In the genomic region with DNA sequence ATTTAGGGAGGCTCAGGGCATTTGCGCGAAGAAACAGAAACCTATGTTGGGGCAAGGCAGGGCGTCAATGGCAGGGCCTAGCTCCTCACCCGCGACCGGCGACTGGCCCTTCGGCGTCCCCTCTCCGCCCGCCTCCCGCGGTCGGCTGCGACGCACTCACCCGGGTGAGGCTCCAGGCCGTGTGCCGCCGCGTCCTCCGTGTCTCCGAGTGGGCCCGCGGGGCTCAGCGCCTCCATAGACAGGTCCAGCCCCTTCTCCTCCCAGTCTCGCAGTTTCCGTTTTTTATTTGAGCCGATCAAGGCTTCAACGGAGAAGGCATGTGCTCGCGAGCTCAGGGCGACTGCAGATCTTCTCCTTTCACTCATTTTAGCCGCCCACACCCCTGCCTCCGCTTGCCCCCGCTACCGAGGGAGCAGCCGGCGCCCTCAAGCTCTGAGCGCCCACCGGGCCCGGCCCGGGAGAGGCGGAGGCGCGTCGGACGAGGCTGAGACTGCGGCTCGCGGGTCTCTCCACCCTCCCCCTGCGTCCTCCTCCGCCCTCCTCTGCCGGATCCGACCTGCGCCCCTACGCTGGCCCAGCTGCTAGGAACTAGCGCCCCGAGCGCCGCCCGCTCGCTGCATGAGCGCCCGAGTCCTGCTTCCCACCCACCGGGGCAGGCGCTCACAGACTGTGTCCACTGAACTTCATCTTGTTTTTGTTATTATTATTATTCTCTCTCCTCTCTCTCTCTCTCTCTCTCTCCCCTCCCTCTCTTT, we compare ENCODE assay signal across 8 cellular contexts. TPM values are rescaled to one million over a fixed set of nuclear protein-coding genes. Genes with fewer than 3 reads are reported as not detected.
DNase-seq lines count a peak whose midpoint lies in the region; ATAC-seq and TF ChIP-seq lines count a peak whose summit lies in the region.

No MANE protein-coding gene starts in this region.

- H3K36me3 ChIP-seq in A673 (ENCODE audit: insufficient read depth, low read length, poor library complexity, severe bottlenecking) (no peaks in the 10 kb centered on the region), brain microvascular endothelial cell (replicated peaks) (peaks cover 3% of the 10 kb centered on the region), lower lobe of right lung (no peaks in the 10 kb centered on the region)

- CTCF ChIA-PET in A673 (lab: Charles Lee), result no interaction called here

- H3K9me3 ChIP-seq in A673 (ENCODE audit: low read depth, low read length, poor library complexity, severe bottlenecking), result no peaks in the 10 kb centered on the region
- H3K9me3 ChIP-seq in lower lobe of right lung, result no peaks in the 10 kb centered on the region

- H3K27ac ChIP-seq in A673 (ENCODE audit: low read depth, low read length, poor library complexity, severe bottlenecking), result no peak overlapping the region
- H3K27ac ChIP-seq in brain microvascular endothelial cell, result peak overlapping the region; percentile 93
- H3K27ac ChIP-seq in lower lobe of right lung, result no peak overlapping the region

- POLR2A ChIA-PET in A673 (lab: Charles Lee; ENCODE audit: low non-redundant PET), result no interaction called here

- DNase-seq in A673 (ENCODE audit: low spot score) (peak; percentile 22), brain microvascular endothelial cell (no peak), lower lobe of right lung (no peak), AML-193 (lab: John Stamatoyannopoulos, UW) (no peak), NCI-H2081 treated with DMSO at 0.1 percent for 48 hours (lab: John Stamatoyannopoulos, UW) (no peak)

- peak overlapping the region; percentile 44 for H3K4me3 ChIP-seq in A673 (ENCODE audit: low read depth, low read length, poor library complexity, severe bottlenecking)
- peak overlapping the region; percentile 64 for H3K4me3 ChIP-seq in brain microvascular endothelial cell (ENCODE audit: low read depth, low read length)
- H3K4me3 ChIP-seq in lower lobe of right lung, result peak overlapping the region; percentile 45

- intact Hi-C loops in A673 (cut with micrococcal nuclease; ENCODE audit: unreplicated experiment) (no loop called here), lower lobe of right lung (cut with DNase I) (no loop called here)

- peaks cover 21% of the 10 kb centered on the region for H3K27me3 ChIP-seq in A673 (replicated peaks; ENCODE audit: insufficient read depth, low read depth, low read length, poor library complexity)
- H3K27me3 ChIP-seq in brain microvascular endothelial cell (replicated peaks), result no peaks in the 10 kb centered on the region
- H3K27me3 ChIP-seq in lower lobe of right lung (ENCODE audit: low read depth), result peaks cover 100% of the 10 kb centered on the region

- H3K4me1 ChIP-seq in A673 (ENCODE audit: insufficient read depth, low read length, poor library complexity, severe bottlenecking), result peaks cover 4% of the 10 kb centered on the region
- H3K4me1 ChIP-seq in lower lobe of right lung, result peaks cover 28% of the 10 kb centered on the region

- ATAC-seq in lower lobe of right lung (peak; percentile 20 to 43), HG02588 (IDR thresholded peaks at IDR 0.05; ENCODE audit: unreplicated experiment) (no peak), GM18511 (IDR thresholded peaks at IDR 0.05; ENCODE audit: unreplicated experiment) (no peak)

- in situ Hi-C loops in brain microvascular endothelial cell (cut with HindIII; ENCODE audit: low pct_ligation_motif_present, low sequenced_read_pairs), result no loop called here

- TF ChIP-seq CTCF in A673 (conservative IDR thresholded peaks at IDR 0.05; ENCODE audit: low read depth, low read length) (no peak), brain microvascular endothelial cell (IDR thresholded peaks at IDR 0.05; ENCODE audit: low read depth, low read length, missing control alignments) (no peak), lower lobe of right lung (IDR thresholded peaks at IDR 0.05) (no peak)

- peak; percentile 40 for TF ChIP-seq POLR2A in GM19193 (IDR thresholded peaks at IDR 0.05; ENCODE audit: extremely low read depth, insufficient read depth, insufficient read length)

- no TSS peak for BruUV-seq in A673 (replicated peaks; lab: Mats Ljungman, UMichigan)

RNA-seq across cellular contexts. Expression of gene TBX15, which starts 0.5 kb away (rescaled TPM):
- total RNA-seq in A673 (2021) (0.31 and 0.32 TPM in 2 replicates), lower lobe of right lung (0.15 TPM)

Comparison
In these comparisons a context has a peak if more than half of its experiments do, and no peak if none do; other contexts are left out.
1. ATAC-seq: peak in lower lobe of right lung (2 of 2); none in HG02588 (single experiment) and GM18511 (single experiment).
2. Peak in every context shown above with its lines, with median percentiles within 50 percentile points of each other: H3K4me3 ChIP-seq.